33 cellular contexts compared by ENCODE assay signal in genomic region chr1:221150996-221151395, GRCh38.
"Had no signal": no experiment of that assay in that cellular context is flagged by ENCODE, and none has a peak within 500 bp of the region (broad histone marks: within the 10 kb centered on the region; RNA-seq: fewer than 3 reads in every experiment).

No MANE protein-coding gene starts in this region.

- H3K9ac ChIP-seq: KMS-11 had no signal

- H3K27ac ChIP-seq: adrenal gland, KMS-11, PC-9, VCaP had no signal

- DNase-seq: activated B cell treated with CpG ODN at 0.5 μM for 24 hours; activated CD4-positive, alpha-beta memory T cell treated with anti-CD3 and anti-CD28 coated beads for 36 hours; activated CD4-positive, alpha-beta T cell treated with anti-CD3 and anti-CD28 coated beads for 4 hours; activated CD4-positive, alpha-beta T cell treated with anti-CD3 and anti-CD28 coated beads, Interleukin-2, amount 50 U/mL, for 1 hour; activated CD4-positive, CD25-positive, alpha-beta regulatory T cell treated with anti-CD3 and anti-CD28 coated beads, Interleukin-2, amount 50 U/mL, for 72 hours; activated CD8-positive, alpha-beta memory T cell treated with anti-CD3 and anti-CD28 coated beads, Interleukin-2, amount 50 U/mL, for 4 hours; activated gamma-delta T cell treated with Interleukin-2 at 50 U/mL for 16 hours; activated naive CD4-positive, alpha-beta T cell treated with anti-CD3 and anti-CD28 coated beads for 36 hours; activated T-cell treated with anti-CD3 and anti-CD28 coated beads for 4 hours; activated T-cell treated with anti-CD3 and anti-CD28 coated beads, Interleukin-2, amount 50 U/mL, for 4 hours; adrenal gland; anterior cingulate cortex; caudate nucleus; cerebellar nuclear complex; NCI-H1092 treated with DMSO at 0.1 percent for 48 hours; NCI-H1417; NCI-H146; NCI-H187; NCI-H2081; NCI-H2171 treated with DMSO at 0.1 percent for 48 hours; NCI-H2227 treated with DMSO at 0.1 percent for 48 hours; NCI-H524 treated with DMSO at 0.1 percent for 48 hours; PC-9; Right ventricle myocardium superior; SW 1271; T-helper 1 cell; T-helper 2 cell; T-helper 9 cell had no signal

- ATAC-seq: activated naive CD4-positive, alpha-beta T cell treated with anti-CD3 and anti-CD28 coated beads, Interleukin-2, amount 50 U/mL, for 72 hours; activated T-cell treated with anti-CD3 and anti-CD28 coated beads, Interleukin-2, amount 50 U/mL, for 4 hours had no signal

- H3K36me3 ChIP-seq: adrenal gland had no signal

- H3K4me2 ChIP-seq: KMS-11, PC-9 had no signal

- H3K4me3 ChIP-seq: adrenal gland, PC-9 had no signal

- H2AFZ ChIP-seq: PC-9 had no signal

- H3K27me3 ChIP-seq: adrenal gland had no signal

- FAIRE-seq: bronchial epithelial cell, RCC 7860 had no signal

- H3K9me3 ChIP-seq: adrenal gland had no signal

- H3K4me1 ChIP-seq: adrenal gland had no signal
